Comparison of ENCODE assay signal across 8 cellular contexts in genomic region chr12:6927379-6927991, GRCh38. TPM values are rescaled to one million over a fixed set of nuclear protein-coding genes. Genes with fewer than 3 reads are reported as not detected.
A peak's percentile ranks its signal among the peaks of the same experiment; 100 is the strongest.
DNase-seq lines count a peak whose midpoint lies in the region; ATAC-seq and TF ChIP-seq lines count a peak whose summit lies in the region.

ATN1 (plus strand) TSS chr12:6927959; CDS start chr12:6934002, 6,043 bp downstream.

- 0 to 1% (median 1%) methylated on average over 35 to 60 of the region's 60 CpGs for WGBS in stomach, 5 donors

- no peak for TF ChIP-seq EP300 in stomach (IDR thresholded peaks at IDR 0.05)

- peak within 1 kb of the TSS; percentile 100 for H3K4me3 Mint-ChIP-seq in endothelial cell (ENCODE audit: unreplicated experiment)

- H3K4me3 ChIP-seq in stomach, result peak within 1 kb of the TSS; percentile 64 to 95 (median 86)

- H3K36me3 ChIP-seq in stomach, result peaks cover 0 to 10% (median 7%) of the 10 kb centered on the region in 4 donors

- H3K9me3 Mint-ChIP-seq in endothelial cell (ENCODE audit: unreplicated experiment), result no peaks in the 10 kb centered on the region

- TF ChIP-seq CTCF in endothelial cell (IDR thresholded peaks at IDR 0.05; ENCODE audit: unreplicated experiment) (no peak), stomach (IDR thresholded peaks at IDR 0.05) (no peak)

- H3K27ac ChIP-seq in stomach, result peak within 1 kb of the TSS; percentile 90 to 99 (median 97)

- H3K27ac Mint-ChIP-seq in endothelial cell (ENCODE audit: unreplicated experiment), result peak within 1 kb of the TSS; percentile 97

- H3K9me3 ChIP-seq in stomach, result no peaks in the 10 kb centered on the region

- H3K36me3 Mint-ChIP-seq in endothelial cell (ENCODE audit: low read depth, unreplicated experiment), result peaks cover 30% of the 10 kb centered on the region

- H3K27me3 Mint-ChIP-seq in endothelial cell (ENCODE audit: unreplicated experiment), result peaks cover 33% of the 10 kb centered on the region

- peaks cover 50 to 87% (median 67%) of the 10 kb centered on the region in 4 donors for H3K4me1 ChIP-seq in stomach

- peak; percentile 25 to 66 for DNase-seq in NCI-H446 (lab: John Stamatoyannopoulos, UW)
- DNase-seq in NCI-H446 treated with DMSO at 0.1 percent for 48 hours (lab: John Stamatoyannopoulos, UW), result no peak
- DNase-seq in NCI-H1417 (lab: John Stamatoyannopoulos, UW), result peak; percentile 52 to 86 (median 85)
- DNase-seq in activated CD4-positive, alpha-beta T cell treated with anti-CD3 and anti-CD28 coated beads for 48 hours, result peak; percentile 56
- peak; percentile 75 for DNase-seq in endothelial cell (ENCODE audit: low spot score)
- DNase-seq in medulla oblongata (ENCODE audit: extremely low spot score), result peak; percentile 89
- DNase-seq in stomach, result peak; percentile 68

- peaks cover 74% of the 10 kb centered on the region for H3K4me1 Mint-ChIP-seq in endothelial cell (ENCODE audit: unreplicated experiment)

- intact Hi-C loops in stomach (cut with DNase I; ENCODE audit: low total_unique reads), result no loop called here

- ATAC-seq in HG03108 (IDR thresholded peaks at IDR 0.05; ENCODE audit: unreplicated experiment), result no peak

- no peak for TF ChIP-seq POLR2A in stomach (IDR thresholded peaks at IDR 0.05)

- no peaks in the 10 kb centered on the region for H3K27me3 ChIP-seq in stomach

RNA-seq across cellular contexts. Expression of gene ATN1, which starts in this region (rescaled TPM):
- total RNA-seq in endothelial cell (ENCODE audit: unreplicated experiment), result 144 TPM
- total RNA-seq in stomach, result 100 to 1,000 TPM in 3 of 5 donors, 10 to 100 TPM in 2; 23.3 to 694 (median 291) TPM
- 10 to 100 TPM; 44.4 to 57.4 (median 48.8) TPM for polyA plus RNA-seq in stomach
